8 cellular contexts compared by ENCODE assay signal in the genomic region with DNA sequence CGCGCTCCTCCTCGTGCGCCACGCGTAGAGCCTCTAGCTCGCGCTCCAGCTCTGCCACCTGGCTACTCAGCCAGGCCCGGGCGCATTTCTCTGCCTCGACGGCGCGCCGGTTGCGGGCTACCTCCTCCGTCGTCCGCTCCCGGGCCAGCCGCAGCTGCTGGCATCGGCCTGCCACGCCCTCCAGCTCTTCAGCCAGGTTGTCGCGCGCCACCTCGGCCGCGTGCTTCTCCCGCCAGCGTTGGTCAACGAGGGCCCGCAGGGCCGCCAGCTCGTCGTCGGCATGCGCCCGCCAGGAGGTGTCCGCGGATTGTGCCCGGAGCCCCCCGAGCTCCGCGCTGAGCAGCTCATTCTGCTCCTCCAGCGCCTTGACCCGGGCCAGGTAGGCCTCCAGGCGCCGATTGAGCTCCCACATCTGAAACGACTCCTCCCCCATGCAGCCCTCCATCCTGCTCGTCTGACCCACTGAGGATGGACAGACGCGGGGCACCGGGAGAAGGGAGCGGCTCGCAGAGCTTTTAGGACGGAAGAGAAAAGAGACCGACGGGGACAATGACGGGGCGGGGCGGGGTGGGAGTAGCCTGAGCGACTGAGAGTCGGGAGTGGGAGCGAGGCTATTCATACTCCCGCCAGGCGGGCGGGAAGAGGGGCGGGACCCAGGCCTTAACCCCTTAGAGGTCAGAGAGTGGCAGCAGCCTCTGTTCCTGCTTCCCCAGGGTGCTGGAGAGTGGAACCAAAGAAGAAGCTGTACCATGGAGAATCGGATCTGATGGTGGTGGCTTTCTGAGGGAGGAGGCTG. TPM values are rescaled to one million over a fixed set of nuclear protein-coding genes. Genes with fewer than 3 reads are reported as not detected.
DNase-seq lines count a peak whose midpoint lies in the region; ATAC-seq and TF ChIP-seq lines count a peak whose summit lies in the region.

A gene with protein sequence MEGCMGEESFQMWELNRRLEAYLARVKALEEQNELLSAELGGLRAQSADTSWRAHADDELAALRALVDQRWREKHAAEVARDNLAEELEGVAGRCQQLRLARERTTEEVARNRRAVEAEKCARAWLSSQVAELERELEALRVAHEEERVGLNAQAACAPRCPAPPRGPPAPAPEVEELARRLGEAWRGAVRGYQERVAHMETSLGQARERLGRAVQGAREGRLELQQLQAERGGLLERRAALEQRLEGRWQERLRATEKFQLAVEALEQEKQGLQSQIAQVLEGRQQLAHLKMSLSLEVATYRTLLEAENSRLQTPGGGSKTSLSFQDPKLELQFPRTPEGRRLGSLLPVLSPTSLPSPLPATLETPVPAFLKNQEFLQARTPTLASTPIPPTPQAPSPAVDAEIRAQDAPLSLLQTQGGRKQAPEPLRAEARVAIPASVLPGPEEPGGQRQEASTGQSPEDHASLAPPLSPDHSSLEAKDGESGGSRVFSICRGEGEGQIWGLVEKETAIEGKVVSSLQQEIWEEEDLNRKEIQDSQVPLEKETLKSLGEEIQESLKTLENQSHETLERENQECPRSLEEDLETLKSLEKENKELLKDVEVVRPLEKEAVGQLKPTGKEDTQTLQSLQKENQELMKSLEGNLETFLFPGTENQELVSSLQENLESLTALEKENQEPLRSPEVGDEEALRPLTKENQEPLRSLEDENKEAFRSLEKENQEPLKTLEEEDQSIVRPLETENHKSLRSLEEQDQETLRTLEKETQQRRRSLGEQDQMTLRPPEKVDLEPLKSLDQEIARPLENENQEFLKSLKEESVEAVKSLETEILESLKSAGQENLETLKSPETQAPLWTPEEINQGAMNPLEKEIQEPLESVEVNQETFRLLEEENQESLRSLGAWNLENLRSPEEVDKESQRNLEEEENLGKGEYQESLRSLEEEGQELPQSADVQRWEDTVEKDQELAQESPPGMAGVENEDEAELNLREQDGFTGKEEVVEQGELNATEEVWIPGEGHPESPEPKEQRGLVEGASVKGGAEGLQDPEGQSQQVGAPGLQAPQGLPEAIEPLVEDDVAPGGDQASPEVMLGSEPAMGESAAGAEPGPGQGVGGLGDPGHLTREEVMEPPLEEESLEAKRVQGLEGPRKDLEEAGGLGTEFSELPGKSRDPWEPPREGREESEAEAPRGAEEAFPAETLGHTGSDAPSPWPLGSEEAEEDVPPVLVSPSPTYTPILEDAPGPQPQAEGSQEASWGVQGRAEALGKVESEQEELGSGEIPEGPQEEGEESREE (N-terminal part only) (minus strand): TSS at position 588 of the 796 bp plus-strand sequence. CDS start 143 bp downstream, at position 445.

- peaks cover 74% of the 10 kb centered on the region for H3K27me3 Mint-ChIP-seq in activated CD8-positive, alpha-beta T cell treated with anti-CD3 and anti-CD28 coated beads, Interleukin-2, amount 10 ng/mL, durations not matched to agents 7 days and 5 days (ENCODE audit: low read depth)
- H3K27me3 Mint-ChIP-seq in activated CD8-positive, alpha-beta T cell treated with anti-CD3 and anti-CD28 coated beads for 36 hours, result peaks cover 59% of the 10 kb centered on the region

- no peaks in the 10 kb centered on the region for H3K36me3 Mint-ChIP-seq in activated CD8-positive, alpha-beta T cell treated with anti-CD3 and anti-CD28 coated beads, Interleukin-2, amount 10 ng/mL, durations not matched to agents 7 days and 5 days (ENCODE audit: low read depth)
- H3K36me3 Mint-ChIP-seq in activated CD8-positive, alpha-beta T cell treated with anti-CD3 and anti-CD28 coated beads for 36 hours (ENCODE audit: low read depth), result no peaks in the 10 kb centered on the region

- no peaks in the 10 kb centered on the region for H3K9me3 Mint-ChIP-seq in activated CD8-positive, alpha-beta T cell treated with anti-CD3 and anti-CD28 coated beads, Interleukin-2, amount 10 ng/mL, durations not matched to agents 7 days and 5 days (ENCODE audit: insufficient read depth)
- H3K9me3 Mint-ChIP-seq in activated CD8-positive, alpha-beta T cell treated with anti-CD3 and anti-CD28 coated beads for 36 hours, result no peaks in the 10 kb centered on the region

- no peaks in the 10 kb centered on the region for H3K9me3 ChIP-seq in parathyroid adenoma (ENCODE audit: control insufficient read depth, low read length)

- no peak within 1 kb of the TSS for H2AFZ ChIP-seq in parathyroid adenoma

- H3K27me3 ChIP-seq in parathyroid adenoma (ENCODE audit: control insufficient read depth, insufficient read depth, low read length), result peaks cover 9% of the 10 kb centered on the region

- H3K4me3 ChIP-seq in parathyroid adenoma (ENCODE audit: low read depth, low read length), result peak within 1 kb of the TSS; percentile 61

- no peak within 1 kb of the TSS for H3K4me3 Mint-ChIP-seq in activated CD8-positive, alpha-beta T cell treated with anti-CD3 and anti-CD28 coated beads, Interleukin-2, amount 10 ng/mL, durations not matched to agents 7 days and 5 days
- no peak within 1 kb of the TSS for H3K4me3 Mint-ChIP-seq in activated CD8-positive, alpha-beta T cell treated with anti-CD3 and anti-CD28 coated beads for 36 hours

- no peak within 1 kb of the TSS for H3K9ac ChIP-seq in parathyroid adenoma

- CTCF ChIA-PET in activated CD8-positive, alpha-beta T cell treated with anti-CD3 and anti-CD28 coated beads, Interleukin-2, amount 10 ng/mL, durations not matched to agents 7 days and 5 days (lab: Charles Lee), result interaction anchor here (0.7 to 19.7 kb wide), 16 partner anchors 11 to 291 kb away, joined by 3 to 543 read pairs (median 5); partner anchors contain the start of genes CRABP2, HAPLN2, ISG20L2 and METTL25B
- CTCF ChIA-PET in activated CD8-positive, alpha-beta T cell treated with anti-CD3 and anti-CD28 coated beads for 36 hours (lab: Charles Lee), result interaction anchor here (0.7 to 7.5 kb wide), 18 partner anchors 9 to 291 kb away, joined by 3 to 85 read pairs (median 4); partner anchors contain the start of gene METTL25B

- H3K4me2 ChIP-seq in parathyroid adenoma (ENCODE audit: low read length), result peak within 1 kb of the TSS; percentile 46

- H3K27ac ChIP-seq in parathyroid adenoma, result peak within 1 kb of the TSS; percentile 29

- DNase-seq in activated CD8-positive, alpha-beta T cell treated with anti-CD3 and anti-CD28 coated beads, Interleukin-2, amount 10 ng/mL, durations not matched to agents 7 days and 5 days, result no peak
- DNase-seq in activated CD8-positive, alpha-beta T cell treated with anti-CD3 and anti-CD28 coated beads for 36 hours, result no peak
- DNase-seq in UCSD-AML1 (lab: John Stamatoyannopoulos, UW; ENCODE audit: unreplicated experiment), result peak; percentile 36
- peak; percentile 89 for DNase-seq in cardiac septum (ENCODE audit: low spot score)
- DNase-seq in NCI-H510A (lab: John Stamatoyannopoulos, UW), result no peak
- DNase-seq in pons (ENCODE audit: low spot score), result no peak

- POLR2A ChIA-PET in activated CD8-positive, alpha-beta T cell treated with anti-CD3 and anti-CD28 coated beads, Interleukin-2, amount 10 ng/mL, durations not matched to agents 7 days and 5 days (lab: Charles Lee), result interaction anchor here (1.2 to 1.5 kb wide), 2 partner anchors 22 to 30 kb away, joined by 4 to 5 read pairs; no protein-coding TSS in a partner anchor
- POLR2A ChIA-PET in activated CD8-positive, alpha-beta T cell treated with anti-CD3 and anti-CD28 coated beads for 36 hours (lab: Charles Lee), result interaction anchor here (0.6 to 1.4 kb wide), 4 partner anchors 15 to 225 kb away, joined by 3 to 5 read pairs (median 4); no protein-coding TSS in a partner anchor

- no peak within 1 kb of the TSS for H3K27ac Mint-ChIP-seq in activated CD8-positive, alpha-beta T cell treated with anti-CD3 and anti-CD28 coated beads, Interleukin-2, amount 10 ng/mL, durations not matched to agents 7 days and 5 days
- H3K27ac Mint-ChIP-seq in activated CD8-positive, alpha-beta T cell treated with anti-CD3 and anti-CD28 coated beads for 36 hours, result no peak within 1 kb of the TSS

- H3K4me1 ChIP-seq in parathyroid adenoma, result no peaks in the 10 kb centered on the region

- H3K79me2 ChIP-seq in parathyroid adenoma, result no peaks in the 10 kb centered on the region

- intact Hi-C loops in activated CD8-positive, alpha-beta T cell treated with anti-CD3 and anti-CD28 coated beads for 36 hours (cut with micrococcal nuclease), result no loop called here
- intact Hi-C loops in cardiac septum (cut with DNase I), result loop anchor here (1.0 to 5.0 kb wide), 2 partner anchors 17 to 220 kb away; no protein-coding TSS in a partner anchor

- H3K4me1 Mint-ChIP-seq in activated CD8-positive, alpha-beta T cell treated with anti-CD3 and anti-CD28 coated beads, Interleukin-2, amount 10 ng/mL, durations not matched to agents 7 days and 5 days (ENCODE audit: low read depth), result peaks cover 16% of the 10 kb centered on the region
- peaks cover 14% of the 10 kb centered on the region for H3K4me1 Mint-ChIP-seq in activated CD8-positive, alpha-beta T cell treated with anti-CD3 and anti-CD28 coated beads for 36 hours (ENCODE audit: low read depth)

- TF ChIP-seq CTCF in activated CD8-positive, alpha-beta T cell treated with anti-CD3 and anti-CD28 coated beads for 36 hours (IDR thresholded peaks at IDR 0.05), result no peak
- TF ChIP-seq CTCF in parathyroid adenoma (IDR thresholded peaks at IDR 0.05), result no peak

- no peaks in the 10 kb centered on the region for H3K36me3 ChIP-seq in parathyroid adenoma (ENCODE audit: control insufficient read depth, insufficient read depth, low read length)

- ATAC-seq in activated CD8-positive, alpha-beta T cell treated with anti-CD3 and anti-CD28 coated beads, Interleukin-2, amount 10 ng/mL, durations not matched to agents 7 days and 5 days, result peak; percentile 28
- ATAC-seq in activated CD8-positive, alpha-beta T cell treated with anti-CD3 and anti-CD28 coated beads for 36 hours, result no peak
- ATAC-seq in HG02610 (IDR thresholded peaks at IDR 0.05; ENCODE audit: unreplicated experiment), result no peak

RNA-seq across cellular contexts. Expression of the gene that starts here (rescaled TPM):
- not detected for total RNA-seq in activated CD8-positive, alpha-beta T cell treated with anti-CD3 and anti-CD28 coated beads, Interleukin-2, amount 10 ng/mL, durations not matched to agents 7 days and 5 days
- total RNA-seq in activated CD8-positive, alpha-beta T cell treated with anti-CD3 and anti-CD28 coated beads for 36 hours, result not detected
- total RNA-seq in cardiac septum, result 699 TPM

Comparison
In these comparisons a context has a peak if more than half of its experiments do, and no peak if none do; other contexts are left out.
1. RNA of the gene that starts here (total RNA-seq): 699 TPM in cardiac septum (single experiment); not detected in activated CD8-positive, alpha-beta T cell treated with anti-CD3 and anti-CD28 coated beads, Interleukin-2, amount 10 ng/mL, durations not matched to agents 7 days and 5 days and not detected in activated CD8-positive, alpha-beta T cell treated with anti-CD3 and anti-CD28 coated beads for 36 hours; every median in the first group is over 100 times any median in the second.
2. Peak in ATAC-seq in activated CD8-positive, alpha-beta T cell treated with anti-CD3 and anti-CD28 coated beads, Interleukin-2, amount 10 ng/mL, durations not matched to agents 7 days and 5 days; RNA of the gene not detected or under 1 TPM.
3. DNase-seq: peak in UCSD-AML1 (single experiment) and cardiac septum (single experiment); none in activated CD8-positive, alpha-beta T cell treated with anti-CD3 and anti-CD28 coated beads, Interleukin-2, amount 10 ng/mL, durations not matched to agents 7 days and 5 days (single experiment), activated CD8-positive, alpha-beta T cell treated with anti-CD3 and anti-CD28 coated beads for 36 hours (single experiment), NCI-H510A (single experiment) and pons (single experiment).